Comparison of ENCODE assay signal across 19 cellular contexts in the genomic region with DNA sequence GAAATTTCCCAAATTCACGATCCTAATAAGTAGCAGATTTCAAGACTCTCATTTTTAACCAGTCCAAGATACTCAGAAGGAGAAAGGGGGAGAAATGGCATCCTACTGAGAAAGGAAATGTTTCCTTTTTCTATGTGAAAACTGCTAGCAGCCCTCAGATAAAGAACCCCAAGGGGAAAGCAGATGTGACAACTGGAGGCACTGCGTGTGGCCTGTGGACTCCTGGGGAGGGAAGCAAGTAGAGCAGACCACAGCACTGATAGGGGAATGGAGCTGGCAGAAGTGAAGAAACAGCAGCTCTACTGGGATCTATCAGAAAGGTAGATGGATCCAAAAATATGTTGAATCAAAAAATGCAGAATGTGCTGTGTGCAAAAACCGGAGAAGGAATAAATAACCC.
"Had no signal": no experiment of that assay in that cellular context is flagged by ENCODE, and none has a peak within 500 bp of the region (broad histone marks: within the 10 kb centered on the region; RNA-seq: fewer than 3 reads in every experiment).

No MANE protein-coding gene starts in this region.

- H3K27me3 Mint-ChIP-seq: activated naive CD8-positive, alpha-beta T cell treated with anti-CD3 and anti-CD28 coated beads, Interleukin-2, amount 50 U/mL, for 24 hours; activated T-helper 17 cell treated with anti-CD3 and anti-CD28 coated beads, Interleukin-2, amount 50 U/mL, for 72 hours; T-helper 17 cell had no signal

- H3K4me3 Mint-ChIP-seq: activated naive CD8-positive, alpha-beta T cell treated with anti-CD3 and anti-CD28 coated beads, Interleukin-2, amount 50 U/mL, for 24 hours; activated T-helper 17 cell treated with anti-CD3 and anti-CD28 coated beads, Interleukin-2, amount 50 U/mL, for 72 hours; naive B cell; stimulated activated effector memory CD8-positive, alpha-beta T cell treated with anti-CD3 and anti-CD28 coated beads, Interleukin-12 subunit alpha, Interleukin-12 subunit beta, amount 100 ng/mL, for 72 hours; T-helper 17 cell had no signal

- H3K27me3 ChIP-seq: esophagus squamous epithelium, neutrophil had no signal

- H3K36me3 Mint-ChIP-seq: naive B cell; stimulated activated effector memory CD8-positive, alpha-beta T cell treated with anti-CD3 and anti-CD28 coated beads, Interleukin-12 subunit alpha, Interleukin-12 subunit beta, amount 100 ng/mL, for 72 hours had no signal

- H3K4me1 ChIP-seq: esophagus squamous epithelium, parathyroid adenoma had no signal

- H3K36me3 ChIP-seq: esophagus squamous epithelium, neutrophil had no signal

- H3K27ac Mint-ChIP-seq: activated naive CD8-positive, alpha-beta T cell treated with anti-CD3 and anti-CD28 coated beads, Interleukin-2, amount 50 U/mL, for 24 hours; activated T-helper 17 cell treated with anti-CD3 and anti-CD28 coated beads, Interleukin-2, amount 50 U/mL, for 72 hours; naive B cell; stimulated activated effector memory CD8-positive, alpha-beta T cell treated with anti-CD3 and anti-CD28 coated beads, Interleukin-12 subunit alpha, Interleukin-12 subunit beta, amount 100 ng/mL, for 72 hours; T-helper 17 cell had no signal

- H3K79me2 ChIP-seq: parathyroid adenoma had no signal

- H3K4me1 Mint-ChIP-seq: activated naive CD8-positive, alpha-beta T cell treated with anti-CD3 and anti-CD28 coated beads, Interleukin-2, amount 50 U/mL, for 24 hours; activated T-helper 17 cell treated with anti-CD3 and anti-CD28 coated beads, Interleukin-2, amount 50 U/mL, for 72 hours; naive B cell; stimulated activated effector memory CD8-positive, alpha-beta T cell treated with anti-CD3 and anti-CD28 coated beads, Interleukin-12 subunit alpha, Interleukin-12 subunit beta, amount 100 ng/mL, for 72 hours; T-helper 17 cell had no signal

- DNase-seq: activated CD4-positive, alpha-beta T cell treated with anti-CD3 and anti-CD28 coated beads for 48 hours; activated CD8-positive, alpha-beta memory T cell treated with anti-CD3 and anti-CD28 coated beads for 24 hours; activated naive CD4-positive, alpha-beta T cell treated with Interleukin-2 at 50 U/mL for 16 hours; activated naive CD8-positive, alpha-beta T cell treated with anti-CD3 and anti-CD28 coated beads, Interleukin-2, amount 50 U/mL, for 24 hours; aorta; cortex of kidney; effector CD4-positive, alpha-beta T cell; esophagus squamous epithelium; hypothalamus; naive B cell; retina; stimulated activated CD4-positive, alpha-beta T cell treated with anti-CD3 and anti-CD28 coated beads, Interleukin-12 subunit alpha, Interleukin-12 subunit beta, amount 100 ng/mL, for 4 hours; stimulated activated CD4-positive, alpha-beta T cell treated with anti-CD3 and anti-CD28 coated beads, Interleukin-2, amount 100 ng/mL, for 24 hours; T-helper 17 cell had no signal

- H3K27ac ChIP-seq: esophagus squamous epithelium, neutrophil, parathyroid adenoma had no signal

- H3K9ac ChIP-seq: parathyroid adenoma had no signal

- H3K9me3 ChIP-seq: esophagus squamous epithelium, neutrophil had no signal

- H3K4me3 ChIP-seq: esophagus squamous epithelium had no signal

- ATAC-seq: activated naive CD8-positive, alpha-beta T cell treated with anti-CD3 and anti-CD28 coated beads, Interleukin-2, amount 50 U/mL, for 24 hours; activated T-helper 17 cell treated with anti-CD3 and anti-CD28 coated beads, Interleukin-2, amount 50 U/mL, for 72 hours; left lobe of liver; stimulated activated effector memory CD8-positive, alpha-beta T cell treated with anti-CD3 and anti-CD28 coated beads, Interleukin-12 subunit alpha, Interleukin-12 subunit beta, amount 100 ng/mL, for 72 hours; T-helper 17 cell had no signal
